1 cellular context compared by ENCODE assay signal in the genomic region with DNA sequence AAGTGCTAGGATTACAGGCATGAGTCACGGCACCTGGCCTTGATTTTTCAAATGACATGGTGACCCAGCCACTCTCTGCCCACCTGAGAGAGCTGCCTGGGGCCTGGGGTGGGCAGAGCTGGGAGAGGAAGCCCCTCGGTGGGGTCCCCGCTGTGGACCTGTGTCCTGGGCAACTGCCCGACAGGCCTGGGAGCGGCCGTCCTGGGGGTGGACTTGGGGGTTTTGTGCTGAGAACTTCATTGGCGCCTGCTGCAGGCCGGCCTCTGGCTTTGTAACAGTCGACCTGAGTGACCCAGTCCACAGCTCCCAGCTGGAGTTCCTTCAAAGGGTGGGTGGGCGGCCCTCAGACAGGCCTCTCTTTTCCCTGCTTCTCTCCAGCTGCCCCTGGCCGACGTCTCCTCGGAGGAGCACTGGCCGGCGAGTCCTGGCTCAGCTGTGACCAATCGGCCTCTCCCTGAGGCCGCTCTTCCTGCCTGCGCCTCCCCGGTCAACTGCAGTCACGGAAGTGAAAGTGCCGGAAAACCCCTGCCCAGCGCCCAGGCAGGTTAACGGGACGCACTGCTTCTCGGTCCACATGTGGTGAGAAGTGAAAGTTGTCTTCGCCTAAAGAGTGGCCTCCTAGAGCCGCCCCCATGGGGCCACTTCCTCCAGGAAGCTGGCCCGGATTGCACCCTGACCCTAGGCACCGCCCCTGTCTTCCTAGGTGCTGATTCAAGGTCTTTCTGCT.
TF ChIP-seq lines count a peak whose summit lies in the region.

No MANE protein-coding gene starts in this region.

TF ChIP-seq in GM23338, 12 proteins besides CTCF, POLR2A, EP300 and RAD21 (continued from another document):
- TF ChIP-seq, protein P1, sequence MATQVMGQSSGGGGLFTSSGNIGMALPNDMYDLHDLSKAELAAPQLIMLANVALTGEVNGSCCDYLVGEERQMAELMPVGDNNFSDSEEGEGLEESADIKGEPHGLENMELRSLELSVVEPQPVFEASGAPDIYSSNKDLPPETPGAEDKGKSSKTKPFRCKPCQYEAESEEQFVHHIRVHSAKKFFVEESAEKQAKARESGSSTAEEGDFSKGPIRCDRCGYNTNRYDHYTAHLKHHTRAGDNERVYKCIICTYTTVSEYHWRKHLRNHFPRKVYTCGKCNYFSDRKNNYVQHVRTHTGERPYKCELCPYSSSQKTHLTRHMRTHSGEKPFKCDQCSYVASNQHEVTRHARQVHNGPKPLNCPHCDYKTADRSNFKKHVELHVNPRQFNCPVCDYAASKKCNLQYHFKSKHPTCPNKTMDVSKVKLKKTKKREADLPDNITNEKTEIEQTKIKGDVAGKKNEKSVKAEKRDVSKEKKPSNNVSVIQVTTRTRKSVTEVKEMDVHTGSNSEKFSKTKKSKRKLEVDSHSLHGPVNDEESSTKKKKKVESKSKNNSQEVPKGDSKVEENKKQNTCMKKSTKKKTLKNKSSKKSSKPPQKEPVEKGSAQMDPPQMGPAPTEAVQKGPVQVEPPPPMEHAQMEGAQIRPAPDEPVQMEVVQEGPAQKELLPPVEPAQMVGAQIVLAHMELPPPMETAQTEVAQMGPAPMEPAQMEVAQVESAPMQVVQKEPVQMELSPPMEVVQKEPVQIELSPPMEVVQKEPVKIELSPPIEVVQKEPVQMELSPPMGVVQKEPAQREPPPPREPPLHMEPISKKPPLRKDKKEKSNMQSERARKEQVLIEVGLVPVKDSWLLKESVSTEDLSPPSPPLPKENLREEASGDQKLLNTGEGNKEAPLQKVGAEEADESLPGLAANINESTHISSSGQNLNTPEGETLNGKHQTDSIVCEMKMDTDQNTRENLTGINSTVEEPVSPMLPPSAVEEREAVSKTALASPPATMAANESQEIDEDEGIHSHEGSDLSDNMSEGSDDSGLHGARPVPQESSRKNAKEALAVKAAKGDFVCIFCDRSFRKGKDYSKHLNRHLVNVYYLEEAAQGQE (IDR thresholded peaks at IDR 0.05; ENCODE audit: unreplicated experiment) = no peak
- TF ChIP-seq JUNB (IDR thresholded peaks at IDR 0.05; ENCODE audit: unreplicated experiment) (no peak), POLR2AphosphoS5 (IDR thresholded peaks at IDR 0.05; ENCODE audit: low read depth) (no peak), STAT1 (IDR thresholded peaks at IDR 0.05; ENCODE audit: unreplicated experiment) (no peak), EZH2phosphoT487 (IDR thresholded peaks at IDR 0.05; ENCODE audit: unreplicated experiment) (no peak), NANOG (IDR thresholded peaks at IDR 0.05; ENCODE audit: borderline replicate concordance) (no peak), ZNF331 (CRISPR knock-in tag; IDR thresholded peaks at IDR 0.05; ENCODE audit: low read depth) (no peak)
- TF ChIP-seq, protein P2, sequence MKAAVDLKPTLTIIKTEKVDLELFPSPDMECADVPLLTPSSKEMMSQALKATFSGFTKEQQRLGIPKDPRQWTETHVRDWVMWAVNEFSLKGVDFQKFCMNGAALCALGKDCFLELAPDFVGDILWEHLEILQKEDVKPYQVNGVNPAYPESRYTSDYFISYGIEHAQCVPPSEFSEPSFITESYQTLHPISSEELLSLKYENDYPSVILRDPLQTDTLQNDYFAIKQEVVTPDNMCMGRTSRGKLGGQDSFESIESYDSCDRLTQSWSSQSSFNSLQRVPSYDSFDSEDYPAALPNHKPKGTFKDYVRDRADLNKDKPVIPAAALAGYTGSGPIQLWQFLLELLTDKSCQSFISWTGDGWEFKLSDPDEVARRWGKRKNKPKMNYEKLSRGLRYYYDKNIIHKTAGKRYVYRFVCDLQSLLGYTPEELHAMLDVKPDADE (IDR thresholded peaks at IDR 0.05) = no peak
- TF ChIP-seq, protein P3, sequence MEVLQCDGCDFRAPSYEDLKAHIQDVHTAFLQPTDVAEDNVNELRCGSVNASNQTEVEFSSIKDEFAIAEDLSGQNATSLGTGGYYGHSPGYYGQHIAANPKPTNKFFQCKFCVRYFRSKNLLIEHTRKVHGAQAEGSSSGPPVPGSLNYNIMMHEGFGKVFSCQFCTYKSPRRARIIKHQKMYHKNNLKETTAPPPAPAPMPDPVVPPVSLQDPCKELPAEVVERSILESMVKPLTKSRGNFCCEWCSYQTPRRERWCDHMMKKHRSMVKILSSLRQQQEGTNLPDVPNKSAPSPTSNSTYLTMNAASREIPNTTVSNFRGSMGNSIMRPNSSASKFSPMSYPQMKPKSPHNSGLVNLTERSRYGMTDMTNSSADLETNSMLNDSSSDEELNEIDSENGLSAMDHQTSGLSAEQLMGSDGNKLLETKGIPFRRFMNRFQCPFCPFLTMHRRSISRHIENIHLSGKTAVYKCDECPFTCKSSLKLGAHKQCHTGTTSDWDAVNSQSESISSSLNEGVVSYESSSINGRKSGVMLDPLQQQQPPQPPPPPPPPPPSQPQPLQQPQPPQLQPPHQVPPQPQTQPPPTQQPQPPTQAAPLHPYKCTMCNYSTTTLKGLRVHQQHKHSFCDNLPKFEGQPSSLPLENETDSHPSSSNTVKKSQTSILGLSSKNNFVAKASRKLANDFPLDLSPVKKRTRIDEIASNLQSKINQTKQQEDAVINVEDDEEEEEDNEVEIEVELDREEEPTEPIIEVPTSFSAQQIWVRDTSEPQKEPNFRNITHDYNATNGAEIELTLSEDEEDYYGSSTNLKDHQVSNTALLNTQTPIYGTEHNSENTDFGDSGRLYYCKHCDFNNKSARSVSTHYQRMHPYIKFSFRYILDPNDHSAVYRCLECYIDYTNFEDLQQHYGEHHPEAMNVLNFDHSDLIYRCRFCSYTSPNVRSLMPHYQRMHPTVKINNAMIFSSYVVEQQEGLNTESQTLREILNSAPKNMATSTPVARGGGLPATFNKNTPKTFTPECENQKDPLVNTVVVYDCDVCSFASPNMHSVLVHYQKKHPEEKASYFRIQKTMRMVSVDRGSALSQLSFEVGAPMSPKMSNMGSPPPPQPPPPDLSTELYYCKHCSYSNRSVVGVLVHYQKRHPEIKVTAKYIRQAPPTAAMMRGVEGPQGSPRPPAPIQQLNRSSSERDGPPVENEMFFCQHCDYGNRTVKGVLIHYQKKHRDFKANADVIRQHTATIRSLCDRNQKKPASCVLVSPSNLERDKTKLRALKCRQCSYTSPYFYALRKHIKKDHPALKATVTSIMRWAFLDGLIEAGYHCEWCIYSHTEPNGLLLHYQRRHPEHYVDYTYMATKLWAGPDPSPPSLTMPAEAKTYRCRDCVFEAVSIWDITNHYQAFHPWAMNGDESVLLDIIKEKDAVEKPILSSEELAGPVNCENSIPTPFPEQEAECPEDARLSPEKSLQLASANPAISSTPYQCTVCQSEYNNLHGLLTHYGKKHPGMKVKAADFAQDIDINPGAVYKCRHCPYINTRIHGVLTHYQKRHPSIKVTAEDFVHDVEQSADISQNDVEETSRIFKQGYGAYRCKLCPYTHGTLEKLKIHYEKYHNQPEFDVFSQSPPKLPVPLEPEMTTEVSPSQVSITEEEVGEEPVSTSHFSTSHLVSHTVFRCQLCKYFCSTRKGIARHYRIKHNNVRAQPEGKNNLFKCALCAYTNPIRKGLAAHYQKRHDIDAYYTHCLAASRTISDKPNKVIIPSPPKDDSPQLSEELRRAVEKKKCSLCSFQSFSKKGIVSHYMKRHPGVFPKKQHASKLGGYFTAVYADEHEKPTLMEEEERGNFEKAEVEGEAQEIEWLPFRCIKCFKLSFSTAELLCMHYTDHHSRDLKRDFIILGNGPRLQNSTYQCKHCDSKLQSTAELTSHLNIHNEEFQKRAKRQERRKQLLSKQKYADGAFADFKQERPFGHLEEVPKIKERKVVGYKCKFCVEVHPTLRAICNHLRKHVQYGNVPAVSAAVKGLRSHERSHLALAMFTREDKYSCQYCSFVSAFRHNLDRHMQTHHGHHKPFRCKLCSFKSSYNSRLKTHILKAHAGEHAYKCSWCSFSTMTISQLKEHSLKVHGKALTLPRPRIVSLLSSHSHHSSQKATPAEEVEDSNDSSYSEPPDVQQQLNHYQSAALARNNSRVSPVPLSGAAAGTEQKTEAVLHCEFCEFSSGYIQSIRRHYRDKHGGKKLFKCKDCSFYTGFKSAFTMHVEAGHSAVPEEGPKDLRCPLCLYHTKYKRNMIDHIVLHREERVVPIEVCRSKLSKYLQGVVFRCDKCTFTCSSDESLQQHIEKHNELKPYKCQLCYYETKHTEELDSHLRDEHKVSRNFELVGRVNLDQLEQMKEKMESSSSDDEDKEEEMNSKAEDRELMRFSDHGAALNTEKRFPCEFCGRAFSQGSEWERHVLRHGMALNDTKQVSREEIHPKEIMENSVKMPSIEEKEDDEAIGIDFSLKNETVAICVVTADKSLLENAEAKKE (CRISPR knock-in tag; IDR thresholded peaks at IDR 0.05) = no peak
